1 cellular context compared by ENCODE assay signal in genomic region chr4:15689540-15689939, GRCh38.
TF ChIP-seq lines count a peak whose summit lies in the region.

No MANE protein-coding gene starts in this region.

TF ChIP-seq in HepG2, 621 proteins besides CTCF, POLR2A, EP300 and RAD21:
- TF ChIP-seq HOXA5 (CRISPR knock-in tag; IDR thresholded peaks at IDR 0.05) (no peak), ZFP82 (CRISPR knock-in tag; IDR thresholded peaks at IDR 0.05; ENCODE audit: borderline replicate concordance) (no peak), ZNF484 (CRISPR knock-in tag; IDR thresholded peaks at IDR 0.05; ENCODE audit: borderline replicate concordance, low read depth) (no peak), JARID2 (CRISPR knock-in tag; IDR thresholded peaks at IDR 0.05; ENCODE audit: insufficient replicate concordance) (no peak)
